ENCODE assay signal across 17 cellular contexts in genomic region chr2:14231499-14231898, GRCh38.
DNase-seq lines count a peak whose midpoint lies in the region; ATAC-seq and TF ChIP-seq lines count a peak whose summit lies in the region.
"Had no signal": no experiment of that assay in that cellular context is flagged by ENCODE, and none has a peak within 500 bp of the region (broad histone marks: within the 10 kb centered on the region; RNA-seq: fewer than 3 reads in every experiment).

No MANE protein-coding gene starts in this region.

- H3K27ac ChIP-seq in GM23338 (ENCODE audit: low read depth) (peak overlapping the region; percentile 41; the same call in 1 of the 2 replicates), iPS-18a (ENCODE audit: low read length) (no peak overlapping the region), neural progenitor cell (no peak overlapping the region)
- H3K27ac ChIP-seq: BLaER1 had no signal

- H3K9ac ChIP-seq in iPS-18a (ENCODE audit: low read length) (no peak overlapping the region), neural progenitor cell (no peak overlapping the region)
- H3K9ac ChIP-seq: BLaER1 had no signal

- H3K79me2 ChIP-seq in GM23338 (replicated peaks; ENCODE audit: insufficient read depth), result no peaks in the 10 kb centered on the region
- H3K79me2 ChIP-seq in neural progenitor cell (ENCODE audit: low read depth), result no peaks in the 10 kb centered on the region

- no peaks in the 10 kb centered on the region for H3K27me3 ChIP-seq in GM23338 (ENCODE audit: insufficient read depth)
- peaks cover 19% of the 10 kb centered on the region for H3K27me3 ChIP-seq in iPS-18a (ENCODE audit: control insufficient read depth, insufficient read depth, low read length)
- no peaks in the 10 kb centered on the region for H3K27me3 ChIP-seq in neural progenitor cell
- H3K27me3 ChIP-seq: BLaER1 had no signal

- H3K36me3 Mint-ChIP-seq in GM23338 (ENCODE audit: low read depth) (peaks cover 24% of the 10 kb centered on the region), neural progenitor cell (no peaks in the 10 kb centered on the region)
- H3K36me3 Mint-ChIP-seq: CD14-positive monocyte; CD4-positive, alpha-beta memory T cell had no signal

- no peaks in the 10 kb centered on the region for H3F3A ChIP-seq in GM23338 (replicated peaks; ENCODE audit: low read depth)
- H3F3A ChIP-seq in neural progenitor cell (ENCODE audit: low read depth), result peaks cover 5% of the 10 kb centered on the region

- H4K20me1 ChIP-seq in GM23338 (replicated peaks; ENCODE audit: insufficient read depth) (no peaks in the 10 kb centered on the region), neural progenitor cell (ENCODE audit: low read depth) (no peaks in the 10 kb centered on the region)
- H4K20me1 ChIP-seq: BLaER1 had no signal

- H3K4me1 Mint-ChIP-seq in GM23338 (peaks cover 30% of the 10 kb centered on the region), neural progenitor cell (no peaks in the 10 kb centered on the region)
- H3K4me1 Mint-ChIP-seq: CD14-positive monocyte; CD4-positive, alpha-beta memory T cell had no signal

- H2AFZ ChIP-seq in GM23338, result no peak overlapping the region
- no peak overlapping the region for H2AFZ ChIP-seq in neural progenitor cell (replicated peaks)

- TF ChIP-seq CTCF in GM23338 (conservative IDR thresholded peaks at IDR 0.05; ENCODE audit: low read depth in 2 of 2) (no peak), LNCaP clone FGC (IDR thresholded peaks at IDR 0.05; ENCODE audit: control insufficient read depth, extremely low read depth, insufficient read depth) (no peak), neural progenitor cell (IDR thresholded peaks at IDR 0.05) (no peak)

- H3K9me3 ChIP-seq in iPS-18a (ENCODE audit: control insufficient read depth, low read depth, low read length) (no peaks in the 10 kb centered on the region), neural progenitor cell (ENCODE audit: low read depth) (no peaks in the 10 kb centered on the region)
- H3K9me3 ChIP-seq: BLaER1 had no signal

- H3K27ac Mint-ChIP-seq in GM23338, result no peak overlapping the region
- H3K27ac Mint-ChIP-seq in neural progenitor cell, result no peak overlapping the region
- H3K27ac Mint-ChIP-seq: CD14-positive monocyte; CD4-positive, alpha-beta memory T cell; HFFc6 had no signal

- H3K4me3 ChIP-seq in GM23338 (no peak overlapping the region; the same call in 1 of the 2 replicates), LNCaP clone FGC (ENCODE audit: low read depth, low read length) (no peak overlapping the region), iPS-18a (ENCODE audit: low read length) (peak overlapping the region; percentile 1), neural progenitor cell (no peak overlapping the region)
- H3K4me3 ChIP-seq: BLaER1 had no signal

- H3K27me3 Mint-ChIP-seq in GM23338 (ENCODE audit: insufficient read depth, low read depth, poor library complexity) (peaks cover 6% of the 10 kb centered on the region), neural progenitor cell (ENCODE audit: insufficient read depth, low read depth) (peaks cover 2% of the 10 kb centered on the region)
- H3K27me3 Mint-ChIP-seq: CD4-positive, alpha-beta memory T cell had no signal

- DNase-seq in GM23338 (ENCODE audit: low spot score), result no peak
- peak; percentile 15 for DNase-seq in LNCaP clone FGC (ENCODE audit: low read depth)
- no peak for DNase-seq in neural progenitor cell (ENCODE audit: low spot score)
- DNase-seq in NCI-H1105 (lab: John Stamatoyannopoulos, UW), result no peak
- DNase-seq in NCI-H2227 (lab: John Stamatoyannopoulos, UW; ENCODE audit: unreplicated experiment), result no peak
- DNase-seq: 8988T; CD4-positive, alpha-beta memory T cell; DMS153; DMS79; GDM1; GOT3; HFFc6 had no signal

- peak overlapping the region; percentile 44 for H3K4me2 ChIP-seq in GM23338
- peak overlapping the region; percentile 48 for H3K4me2 ChIP-seq in neural progenitor cell
- H3K4me2 ChIP-seq: BLaER1 had no signal

- no peak for ATAC-seq in GM23338
- ATAC-seq in HG02642 (IDR thresholded peaks at IDR 0.05; ENCODE audit: poor library complexity, unreplicated experiment), result no peak
- ATAC-seq: HCT116 had no signal

- H3K4me1 ChIP-seq in GM23338 (ENCODE audit: insufficient read depth) (peaks cover 38% of the 10 kb centered on the region), iPS-18a (ENCODE audit: control insufficient read depth, low read depth, low read length) (peaks cover 34% of the 10 kb centered on the region), neural progenitor cell (peaks cover 23% of the 10 kb centered on the region)

- H3K36me3 ChIP-seq in GM23338 (ENCODE audit: insufficient read depth) (no peaks in the 10 kb centered on the region), iPS-18a (ENCODE audit: control insufficient read depth, low read depth, low read length) (no peaks in the 10 kb centered on the region), neural progenitor cell (no peaks in the 10 kb centered on the region)
- H3K36me3 ChIP-seq: BLaER1 had no signal

- peaks cover 7% of the 10 kb centered on the region; the same call in 1 of the 2 replicates for H3K9me2 ChIP-seq in GM23338 (ENCODE audit: insufficient read depth)

- H3K4me3 Mint-ChIP-seq in GM23338 (peak overlapping the region; percentile 14; the same call in 2 of the 3 replicates), neural progenitor cell (no peak overlapping the region)
- H3K4me3 Mint-ChIP-seq: CD14-positive monocyte; CD4-positive, alpha-beta memory T cell; HFFc6 had no signal

- H3K9me3 Mint-ChIP-seq in GM23338 (peaks cover 17% of the 10 kb centered on the region; the same call in 2 of the 3 replicates), neural progenitor cell (no peaks in the 10 kb centered on the region)

TF ChIP-seq in GM23338, 12 proteins besides CTCF, POLR2A, EP300 and RAD21 (continues in another document):
- TF ChIP-seq, protein P1, sequence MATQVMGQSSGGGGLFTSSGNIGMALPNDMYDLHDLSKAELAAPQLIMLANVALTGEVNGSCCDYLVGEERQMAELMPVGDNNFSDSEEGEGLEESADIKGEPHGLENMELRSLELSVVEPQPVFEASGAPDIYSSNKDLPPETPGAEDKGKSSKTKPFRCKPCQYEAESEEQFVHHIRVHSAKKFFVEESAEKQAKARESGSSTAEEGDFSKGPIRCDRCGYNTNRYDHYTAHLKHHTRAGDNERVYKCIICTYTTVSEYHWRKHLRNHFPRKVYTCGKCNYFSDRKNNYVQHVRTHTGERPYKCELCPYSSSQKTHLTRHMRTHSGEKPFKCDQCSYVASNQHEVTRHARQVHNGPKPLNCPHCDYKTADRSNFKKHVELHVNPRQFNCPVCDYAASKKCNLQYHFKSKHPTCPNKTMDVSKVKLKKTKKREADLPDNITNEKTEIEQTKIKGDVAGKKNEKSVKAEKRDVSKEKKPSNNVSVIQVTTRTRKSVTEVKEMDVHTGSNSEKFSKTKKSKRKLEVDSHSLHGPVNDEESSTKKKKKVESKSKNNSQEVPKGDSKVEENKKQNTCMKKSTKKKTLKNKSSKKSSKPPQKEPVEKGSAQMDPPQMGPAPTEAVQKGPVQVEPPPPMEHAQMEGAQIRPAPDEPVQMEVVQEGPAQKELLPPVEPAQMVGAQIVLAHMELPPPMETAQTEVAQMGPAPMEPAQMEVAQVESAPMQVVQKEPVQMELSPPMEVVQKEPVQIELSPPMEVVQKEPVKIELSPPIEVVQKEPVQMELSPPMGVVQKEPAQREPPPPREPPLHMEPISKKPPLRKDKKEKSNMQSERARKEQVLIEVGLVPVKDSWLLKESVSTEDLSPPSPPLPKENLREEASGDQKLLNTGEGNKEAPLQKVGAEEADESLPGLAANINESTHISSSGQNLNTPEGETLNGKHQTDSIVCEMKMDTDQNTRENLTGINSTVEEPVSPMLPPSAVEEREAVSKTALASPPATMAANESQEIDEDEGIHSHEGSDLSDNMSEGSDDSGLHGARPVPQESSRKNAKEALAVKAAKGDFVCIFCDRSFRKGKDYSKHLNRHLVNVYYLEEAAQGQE (IDR thresholded peaks at IDR 0.05; ENCODE audit: unreplicated experiment), result no peak
- no peak for TF ChIP-seq ZNF114 (CRISPR knock-in tag; IDR thresholded peaks at IDR 0.05)
- TF ChIP-seq EZH2phosphoT487 (IDR thresholded peaks at IDR 0.05; ENCODE audit: unreplicated experiment), result no peak
